ENCODE assay signal across 10 cellular contexts in genomic region chrX:136759968-136760367, GRCh38. TPM values are rescaled to one million over a fixed set of nuclear protein-coding genes. Genes with fewer than 3 reads are reported as not detected.
A peak's percentile ranks its signal among the peaks of the same experiment; 100 is the strongest.
DNase-seq lines count a peak whose midpoint lies in the region; ATAC-seq, FAIRE-seq and TF ChIP-seq lines count a peak whose summit lies in the region.
"Had no signal": no experiment of that assay in that cellular context is flagged by ENCODE, and none has a peak within 500 bp of the region (broad histone marks: within the 10 kb centered on the region; RNA-seq: fewer than 3 reads in every experiment).

No MANE protein-coding gene starts in this region.

- peak overlapping the region; percentile 62 to 71 for H3K27ac Mint-ChIP-seq in natural killer cell
- H3K27ac Mint-ChIP-seq: T-helper 1 cell treated with Interleukin-12 subunit alpha and Interleukin-12 subunit beta and Interleukin-4 antibody, amounts not matched to agents 30 μg/mL and 1 μg/mL, for 36 hours had no signal

- H3K36me3 ChIP-seq in OCI-LY1 (ENCODE audit: insufficient read depth, low read length): peaks cover 12% of the 10 kb centered on the region; the same call in 1 of the 2 replicates
- H3K36me3 ChIP-seq in ovary: no peaks in the 10 kb centered on the region
- H3K36me3 ChIP-seq: colonic mucosa had no signal

- H3K79me2 ChIP-seq in OCI-LY1 (ENCODE audit: insufficient read depth, low read length): no peaks in the 10 kb centered on the region

- WGBS in ovary, 3 donors: 51 to 70% (median 60%) methylated on average over 2 of the region's 2 CpGs

- intact Hi-C loops in natural killer cell (cut with micrococcal nuclease) (loop anchor here (10.0 kb wide), 1 partner anchor 95 kb away; no protein-coding TSS in a partner anchor), ovary (cut with DNase I) (no loop called here)

- no peak overlapping the region for H3K4me3 ChIP-seq in OCI-LY1 (ENCODE audit: low read depth, low read length, poor library complexity, severe bottlenecking)
- no peak overlapping the region for H3K4me3 ChIP-seq in ovary
- H3K4me3 ChIP-seq: colonic mucosa had no signal

- H3K27me3 ChIP-seq in OCI-LY1 (ENCODE audit: insufficient read depth, low read length): no peaks in the 10 kb centered on the region
- no peaks in the 10 kb centered on the region for H3K27me3 ChIP-seq in ovary
- H3K27me3 ChIP-seq: colonic mucosa had no signal

- no peak overlapping the region for H3K4me2 ChIP-seq in OCI-LY1 (ENCODE audit: low read length)

- no peaks in the 10 kb centered on the region for H3F3A ChIP-seq in OCI-LY1 (ENCODE audit: insufficient read depth, low read length)

- peak; percentile 79 for ATAC-seq in GM18873 (IDR thresholded peaks at IDR 0.05; ENCODE audit: low FRiP score, unreplicated experiment)
- peak; percentile 75 for ATAC-seq in HG02884 (IDR thresholded peaks at IDR 0.05; ENCODE audit: unreplicated experiment)
- peak; percentile 53 to 63 (median 53) for ATAC-seq in natural killer cell

- H3K36me3 Mint-ChIP-seq in natural killer cell: no peaks in the 10 kb centered on the region

- no peak for DNase-seq in natural killer cell
- no peak for DNase-seq in COLO829 (ENCODE audit: low spot score)
- no peak for DNase-seq in NCI-H2196 treated with DMSO at 0.1 percent for 48 hours (lab: John Stamatoyannopoulos, UW; ENCODE audit: unreplicated experiment)
- DNase-seq in HTR-8/SVneo (ENCODE audit: insufficient read length, low spot score): no peak
- DNase-seq in ovary: no peak
- DNase-seq: colonic mucosa had no signal

- no peak overlapping the region for H2AFZ ChIP-seq in OCI-LY1 (ENCODE audit: low read length)

- no peaks in the 10 kb centered on the region for H3K9me2 ChIP-seq in OCI-LY1 (ENCODE audit: low read depth, low read length)

- TF ChIP-seq POLR2A in ovary (IDR thresholded peaks at IDR 0.05): no peak

- no peaks in the 10 kb centered on the region for H4K20me1 ChIP-seq in OCI-LY1 (ENCODE audit: insufficient read depth, low read length)

- H3K9me3 ChIP-seq in OCI-LY1 (ENCODE audit: low read length) (no peaks in the 10 kb centered on the region), ovary (no peaks in the 10 kb centered on the region)
- H3K9me3 ChIP-seq: colonic mucosa had no signal

- peaks cover 19 to 30% of the 10 kb centered on the region in 2 donors for H3K4me1 Mint-ChIP-seq in natural killer cell

- no peak for TF ChIP-seq EP300 in ovary (IDR thresholded peaks at IDR 0.05)

- H3K27ac ChIP-seq in OCI-LY1 (ENCODE audit: low read depth, low read length, poor library complexity, severe bottlenecking): peak overlapping the region; percentile 23
- H3K27ac ChIP-seq in ovary: no peak overlapping the region
- H3K27ac ChIP-seq: colonic mucosa had no signal

- H3K9ac ChIP-seq in OCI-LY1 (ENCODE audit: low read length): no peak overlapping the region

- TF ChIP-seq CTCF in OCI-LY1 (IDR thresholded peaks at IDR 0.05; ENCODE audit: low read length) (no peak), natural killer cell (IDR thresholded peaks at IDR 0.05) (no peak), ovary (IDR thresholded peaks at IDR 0.05) (no peak)

- FAIRE-seq in HTR-8/SVneo (lab: Jason Lieb, UNC): no peak

- H3K27me3 Mint-ChIP-seq in natural killer cell (ENCODE audit: low read depth in 2 of 2): no peaks in the 10 kb centered on the region

- H3K4me3 Mint-ChIP-seq in natural killer cell: no peak overlapping the region
- H3K4me3 Mint-ChIP-seq: T-helper 1 cell treated with Interleukin-12 subunit alpha and Interleukin-12 subunit beta and Interleukin-4 antibody, amounts not matched to agents 30 μg/mL and 1 μg/mL, for 36 hours had no signal

- H3K4me1 ChIP-seq in OCI-LY1 (ENCODE audit: insufficient read depth, low read length, severe bottlenecking) (peaks cover 13% of the 10 kb centered on the region), ovary (ENCODE audit: insufficient read depth) (peaks cover 2% of the 10 kb centered on the region)
- H3K4me1 ChIP-seq: colonic mucosa had no signal

- no peaks in the 10 kb centered on the region for H3K9me3 Mint-ChIP-seq in natural killer cell
- H3K9me3 Mint-ChIP-seq: T-helper 1 cell treated with Interleukin-12 subunit alpha and Interleukin-12 subunit beta and Interleukin-4 antibody, amounts not matched to agents 30 μg/mL and 1 μg/mL, for 36 hours had no signal

RNA-seq across cellular contexts. Expression of gene ARHGEF6, which starts 20.8 kb away (rescaled TPM):
- total RNA-seq in natural killer cell (10 to 100 TPM; 55.5 to 78.8 (median 75.7) TPM), ovary (10 to 100 TPM in 6 of 7 donors, 1 to 10 TPM in 1; 9.5 to 26.3 (median 20.8) TPM)
- polyA plus RNA-seq in ovary: 10 to 100 TPM; 13.6 to 37.9 TPM
